ENCODE assay signal across 1 cellular context in the genomic region with DNA sequence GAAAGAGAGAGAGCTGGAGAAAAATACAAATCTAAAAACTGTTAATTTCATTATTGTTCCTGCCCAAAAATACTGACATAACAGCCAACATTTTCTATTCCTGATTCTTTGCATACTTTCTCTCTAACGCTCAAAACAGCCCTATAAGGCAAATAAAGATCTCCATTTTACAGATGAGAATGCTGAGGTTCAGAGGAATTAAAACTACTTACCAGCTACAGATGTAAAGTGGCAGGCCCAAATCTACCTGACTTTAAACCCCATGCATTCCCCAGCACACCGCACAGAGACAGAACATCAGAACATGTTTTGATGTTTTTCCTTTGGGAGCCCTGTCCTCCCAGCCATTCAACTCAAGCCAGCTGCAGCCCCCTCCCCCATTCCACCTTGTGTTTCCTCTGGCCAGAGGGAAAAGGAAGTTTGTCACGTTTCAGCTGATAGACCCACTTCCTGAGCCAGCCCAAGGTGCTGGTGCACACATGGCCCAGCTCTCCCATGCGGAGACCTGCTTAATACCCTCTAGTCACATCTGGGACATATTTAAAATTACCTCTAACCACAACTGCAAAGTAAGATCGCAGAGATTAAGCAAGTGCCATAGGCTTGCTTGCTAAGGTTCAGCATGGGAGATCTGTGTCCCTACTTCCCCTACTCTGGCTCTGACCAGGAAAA.
TF ChIP-seq lines count a peak whose summit lies in the region.

No MANE protein-coding gene starts in this region.

TF ChIP-seq in GM23338, 12 proteins besides CTCF, POLR2A, EP300 and RAD21 (continued from another document):
- TF ChIP-seq STAT1 (IDR thresholded peaks at IDR 0.05; ENCODE audit: unreplicated experiment): no peak
- no peak for TF ChIP-seq ZNF331 (CRISPR knock-in tag; IDR thresholded peaks at IDR 0.05; ENCODE audit: low read depth)
- no peak for TF ChIP-seq EZH2phosphoT487 (IDR thresholded peaks at IDR 0.05; ENCODE audit: unreplicated experiment)
- no peak for TF ChIP-seq JUNB (IDR thresholded peaks at IDR 0.05; ENCODE audit: unreplicated experiment)
TF ChIP-seq in GM23338: peak in this region for 0.
